ENCODE assay signal across 9 cellular contexts in the genomic region with DNA sequence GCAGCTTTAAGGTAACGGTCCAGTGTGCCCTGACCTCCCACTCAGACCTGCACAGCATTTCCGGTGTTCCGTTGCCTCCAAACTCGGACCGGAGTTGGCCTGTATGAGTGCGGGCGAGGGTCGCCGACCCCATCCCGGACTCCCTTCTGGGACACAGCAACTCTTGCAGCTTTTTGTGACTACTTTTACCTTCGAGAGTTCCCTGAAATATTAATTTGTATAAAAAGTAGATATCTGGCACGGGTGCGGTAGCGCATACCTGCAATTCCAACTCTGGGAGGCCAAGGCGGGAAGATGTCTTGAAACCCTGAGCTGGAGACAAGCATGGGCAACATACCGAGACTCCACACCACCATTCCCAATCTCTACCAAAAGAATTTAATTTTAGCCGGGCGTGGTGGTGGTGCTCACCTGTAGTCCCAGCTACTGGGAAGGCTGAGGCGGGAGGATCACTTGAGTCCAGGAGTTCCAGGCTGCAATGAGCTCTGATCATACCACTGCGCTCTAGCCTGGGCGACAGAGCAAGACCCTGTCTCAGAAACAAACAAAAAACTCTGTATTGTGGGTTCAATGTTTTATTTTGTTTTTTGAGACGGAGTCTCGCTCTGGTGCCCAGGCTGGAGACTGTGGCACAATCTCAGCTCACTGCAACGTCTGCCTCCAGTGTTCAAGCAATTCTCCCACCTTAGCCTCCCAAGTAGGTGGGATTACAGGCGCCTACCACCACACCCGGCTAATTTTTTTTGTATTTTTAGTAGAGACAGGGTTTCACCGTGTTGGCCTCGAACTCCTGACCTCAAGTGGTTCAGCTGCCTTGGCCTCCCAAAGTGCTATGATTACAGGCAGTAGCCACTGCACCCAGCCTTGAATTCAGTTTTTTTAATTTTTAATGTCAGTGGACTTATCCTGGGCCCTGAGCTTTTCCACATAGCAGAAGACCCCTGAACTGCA. TPM values are rescaled to one million over a fixed set of nuclear protein-coding genes. Genes with fewer than 3 reads are reported as not detected.
DNase-seq lines count a peak whose midpoint lies in the region; ATAC-seq and TF ChIP-seq lines count a peak whose summit lies in the region.
"Had no signal": no experiment of that assay in that cellular context is flagged by ENCODE, and none has a peak within 500 bp of the region (broad histone marks: within the 10 kb centered on the region; RNA-seq: fewer than 3 reads in every experiment).

No MANE protein-coding gene starts in this region.

- peaks cover 21% of the 10 kb centered on the region for H3K79me2 ChIP-seq in GM23338 (replicated peaks; ENCODE audit: insufficient read depth)

- H3F3A ChIP-seq in GM23338 (replicated peaks; ENCODE audit: low read depth) = peaks cover 32% of the 10 kb centered on the region

- H3K27me3 ChIP-seq in GM23338 (ENCODE audit: insufficient read depth) (no peaks in the 10 kb centered on the region), right atrium auricular region (no peaks in the 10 kb centered on the region), sigmoid colon (no peaks in the 10 kb centered on the region)
- H3K27me3 ChIP-seq: brain microvascular endothelial cell had no signal

- H3K4me1 ChIP-seq in GM23338 (ENCODE audit: insufficient read depth) (peaks cover 10% of the 10 kb centered on the region; the same call in 1 of the 2 replicates), right atrium auricular region (peaks cover 0 to 17% of the 10 kb centered on the region in 2 donors), sigmoid colon (peaks cover 0 to 25% (median 18%) of the 10 kb centered on the region in 4 donors)

- H3K9me3 ChIP-seq in right atrium auricular region (no peaks in the 10 kb centered on the region), sigmoid colon (no peaks in the 10 kb centered on the region)

- no peaks in the 10 kb centered on the region for H3K9me2 ChIP-seq in GM23338 (ENCODE audit: insufficient read depth)

- DNase-seq in GM23338 (ENCODE audit: low spot score) (no peak), right atrium auricular region (ENCODE audit: low spot score) (no peak), sigmoid colon (peak; percentile 76)
- no peak for DNase-seq in activated CD4-positive, CD25-positive, alpha-beta regulatory T cell treated with anti-CD3 and anti-CD28 coated beads, Interleukin-2, amount 50 U/mL, for 72 hours
- no peak for DNase-seq in stimulated activated CD8-positive, alpha-beta memory T cell treated with anti-CD3 and anti-CD28 coated beads, Interleukin-4, amount 100 ng/mL, for 48 hours

- H3K27me3 Mint-ChIP-seq in GM23338 (ENCODE audit: insufficient read depth, low read depth, poor library complexity) = peaks cover 20% of the 10 kb centered on the region

- H3K4me3 ChIP-seq in GM23338 (peak overlapping the region; percentile 44), right atrium auricular region (peak overlapping the region in 1 of 2 donors; percentile 89), sigmoid colon (peak overlapping the region in 2 of 4 donors; percentile 83 to 92)

- 92 to 93% methylated on average over 28 of the region's 28 CpGs for WGBS in sigmoid colon, 2 donors

- H3K27ac ChIP-seq in GM23338 (ENCODE audit: low read depth) (peak overlapping the region; percentile 34; the same call in 1 of the 2 replicates), VCaP (peak overlapping the region; percentile 100), right atrium auricular region (peak overlapping the region; percentile 88 to 92), sigmoid colon (peak overlapping the region; percentile 94 to 98 (median 96))

- peak overlapping the region; percentile 88 for H3K4me3 Mint-ChIP-seq in GM23338

- peaks cover 27% of the 10 kb centered on the region for H3K4me1 Mint-ChIP-seq in GM23338

- H2AFZ ChIP-seq in GM23338 = no peak overlapping the region

- H3K4me2 ChIP-seq in GM23338 = peak overlapping the region; percentile 68

- TF ChIP-seq EP300 in sigmoid colon (IDR thresholded peaks at IDR 0.05) = no peak

- no peak for TF ChIP-seq CTCF in GM23338 (conservative IDR thresholded peaks at IDR 0.05; ENCODE audit: low read depth in 2 of 2)
- no peak for TF ChIP-seq CTCF in VCaP (conservative IDR thresholded peaks at IDR 0.05)
- TF ChIP-seq CTCF in right atrium auricular region (IDR thresholded peaks at IDR 0.05) = no peak
- TF ChIP-seq CTCF in sigmoid colon (IDR thresholded peaks at IDR 0.05) = no peak

- no peak for TF ChIP-seq POLR2A in sigmoid colon (IDR thresholded peaks at IDR 0.05)

- H3K36me3 Mint-ChIP-seq in GM23338 (ENCODE audit: low read depth) = peaks cover 30% of the 10 kb centered on the region

- H4K20me1 ChIP-seq in GM23338 (replicated peaks; ENCODE audit: insufficient read depth) = peaks cover 3% of the 10 kb centered on the region; the same call in 1 of the 2 replicates

- ATAC-seq in GM23338 = no peak
- no peak for ATAC-seq in HG03442 (IDR thresholded peaks at IDR 0.05; ENCODE audit: unreplicated experiment)
- ATAC-seq in GM21360 (IDR thresholded peaks at IDR 0.05; ENCODE audit: unreplicated experiment) = no peak

- peaks cover 9% of the 10 kb centered on the region; the same call in 1 of the 2 replicates for H3K36me3 ChIP-seq in GM23338 (ENCODE audit: insufficient read depth)
- peaks cover 21% of the 10 kb centered on the region for H3K36me3 ChIP-seq in right atrium auricular region
- peaks cover 8 to 22% (median 16%) of the 10 kb centered on the region in 4 donors for H3K36me3 ChIP-seq in sigmoid colon

- peak overlapping the region; percentile 44; the same call in 1 of the 2 replicates for H3K27ac Mint-ChIP-seq in GM23338

- no peaks in the 10 kb centered on the region; the same call in 2 of the 3 replicates for H3K9me3 Mint-ChIP-seq in GM23338

- intact Hi-C loops in sigmoid colon (cut with DNase I) = no loop called here

TF ChIP-seq in GM23338, 12 proteins besides CTCF, POLR2A, EP300 and RAD21 (continues in another document):
- TF ChIP-seq EZH2phosphoT487 (IDR thresholded peaks at IDR 0.05; ENCODE audit: unreplicated experiment) (no peak), POLR2AphosphoS5 (IDR thresholded peaks at IDR 0.05; ENCODE audit: low read depth) (no peak)

RNA-seq across cellular contexts. Expression of gene PPP1R35, which starts 1.1 kb away (rescaled TPM):
- 47.8 and 58.9 TPM in 2 replicates for total RNA-seq in GM23338 (2014; rRNA removed; shearing (Covaris generic))
- polyA plus RNA-seq in GM23338 (2016; fragmentation: Nextera tagmentation; extraction: Ambion mirVana) (89.3 and 106 TPM in 2 replicates), sigmoid colon (10 to 100 TPM; 28.2 to 45.5 (median 31.4) TPM)
- total RNA-seq in right atrium auricular region (10 to 100 TPM; 18.7 to 20.2 TPM), sigmoid colon (10 to 100 TPM; 17.4 to 42.6 (median 35.2) TPM)

RNA-seq across cellular contexts. Expression of gene MEPCE, which starts 7.8 kb away (rescaled TPM):
- 21.7 and 32.6 TPM in 2 replicates for total RNA-seq in GM23338 (2014; rRNA removed; shearing (Covaris generic))
- polyA plus RNA-seq in GM23338 (2016; fragmentation: Nextera tagmentation; extraction: Ambion mirVana) = 10.0 and 11.4 TPM in 2 replicates
- total RNA-seq in right atrium auricular region = 10 to 100 TPM; 12.6 to 21.9 TPM
- total RNA-seq in sigmoid colon = 10 to 100 TPM; 20.0 to 29.7 (median 25.5) TPM
- 10 to 100 TPM; 18.0 to 32.1 (median 19.7) TPM for polyA plus RNA-seq in sigmoid colon

RNA-seq across cellular contexts. Expression of gene ZCWPW1, which starts 8.9 kb away (rescaled TPM):
- total RNA-seq in GM23338 (2014; rRNA removed; shearing (Covaris generic)) = 0.59 and 1.0 TPM in 2 replicates
- 2.7 and 4.3 TPM in 2 replicates for polyA plus RNA-seq in GM23338 (2016; fragmentation: Nextera tagmentation; extraction: Ambion mirVana)
- 1 to 10 TPM; 2.1 to 8.5 TPM for total RNA-seq in right atrium auricular region
- 1 to 10 TPM; 3.8 to 9.4 (median 6.2) TPM for total RNA-seq in sigmoid colon
- polyA plus RNA-seq in sigmoid colon = 1 to 10 TPM; 1.2 to 6.2 (median 5.4) TPM

RNA-seq across cellular contexts. Expression of gene SPACDR, which starts 26.6 kb away (rescaled TPM):
- 0.52 TPM in 1 of 2 replicates, not detected in the other for total RNA-seq in GM23338 (2014; rRNA removed; shearing (Covaris generic))
- polyA plus RNA-seq in GM23338 (2016; fragmentation: Nextera tagmentation; extraction: Ambion mirVana) (0.42 TPM in 1 of 2 replicates, not detected in the other), sigmoid colon (under 1 TPM in 1 of 3 donors, not detected in 2; 0.63 TPM)
- total RNA-seq in right atrium auricular region (not detected), sigmoid colon (under 1 TPM in 1 of 4 donors, not detected in 3; 0.95 TPM)

RNA-seq across cellular contexts. Expression of gene TSC22D4, which starts 41.6 kb away (rescaled TPM):
- total RNA-seq in GM23338 (2014; rRNA removed; shearing (Covaris generic)) = 22.6 and 24.9 TPM in 2 replicates
- polyA plus RNA-seq in GM23338 (2016; fragmentation: Nextera tagmentation; extraction: Ambion mirVana) (14.6 and 16.4 TPM in 2 replicates), sigmoid colon (10 to 100 TPM; 46.8 to 53.5 (median 51.1) TPM)
- total RNA-seq in right atrium auricular region (10 to 100 TPM; 26.2 to 34.6 TPM), sigmoid colon (10 to 100 TPM; 24.4 to 31.6 (median 28.5) TPM)

Comparison
In these comparisons a context has a peak if more than half of its experiments do, and no peak if none do; other contexts are left out.
1. H3K27ac ChIP-seq: peak in every context shown above with its lines; median percentile 100 in VCaP; 96 in sigmoid colon; 90 in right atrium auricular region; 34 in GM23338.